Comparison of ENCODE assay signal across 21 cellular contexts in genomic region chr1:186055846-186056245, GRCh38.
"Had no signal": no experiment of that assay in that cellular context is flagged by ENCODE, and none has a peak within 500 bp of the region (broad histone marks: within the 10 kb centered on the region; RNA-seq: fewer than 3 reads in every experiment).

No MANE protein-coding gene starts in this region.

- DNase-seq: activated CD4-positive, alpha-beta T cell treated with anti-CD3 and anti-CD28 coated beads for 1 hour; activated naive CD4-positive, alpha-beta T cell; activated T-cell treated with anti-CD3 and anti-CD28 coated beads, Interleukin-2, amount 50 U/mL, for 24 hours; adrenal gland; brain microvascular endothelial cell; central memory CD4-positive, alpha-beta T cell; effector memory CD8-positive, alpha-beta T cell; esophagus squamous epithelium; foreskin melanocyte; left ventricle myocardium superior; mammary epithelial cell; midbrain; natural killer cell; retina; spleen; stimulated activated CD4-positive, alpha-beta T cell treated with anti-CD3 and anti-CD28 coated beads, Interleukin-4, amount 100 ng/mL, for 24 hours; stimulated activated naive CD4-positive, alpha-beta T cell treated with Interleukin-2 at 50 U/mL for 16 hours; T-helper 1 cell; upper lobe of left lung had no signal

- H3K4me3 ChIP-seq: adrenal gland, ascending aorta, esophagus squamous epithelium, spleen, upper lobe of left lung had no signal

- FAIRE-seq: colon had no signal

- ATAC-seq: effector memory CD8-positive, alpha-beta T cell; left ventricle myocardium superior; natural killer cell had no signal

- H3K27ac ChIP-seq: adrenal gland, ascending aorta, brain microvascular endothelial cell, esophagus squamous epithelium, spleen, upper lobe of left lung had no signal

- H3K4me1 ChIP-seq: adrenal gland, spleen had no signal

- H3K36me3 ChIP-seq: adrenal gland, brain microvascular endothelial cell, esophagus squamous epithelium, upper lobe of left lung had no signal

- H3K27me3 ChIP-seq: adrenal gland, ascending aorta, brain microvascular endothelial cell, esophagus squamous epithelium, spleen, upper lobe of left lung had no signal

- H3K9me3 ChIP-seq: adrenal gland, ascending aorta, esophagus squamous epithelium, spleen, upper lobe of left lung had no signal
